ENCODE assay signal across 8 cellular contexts in the genomic region with DNA sequence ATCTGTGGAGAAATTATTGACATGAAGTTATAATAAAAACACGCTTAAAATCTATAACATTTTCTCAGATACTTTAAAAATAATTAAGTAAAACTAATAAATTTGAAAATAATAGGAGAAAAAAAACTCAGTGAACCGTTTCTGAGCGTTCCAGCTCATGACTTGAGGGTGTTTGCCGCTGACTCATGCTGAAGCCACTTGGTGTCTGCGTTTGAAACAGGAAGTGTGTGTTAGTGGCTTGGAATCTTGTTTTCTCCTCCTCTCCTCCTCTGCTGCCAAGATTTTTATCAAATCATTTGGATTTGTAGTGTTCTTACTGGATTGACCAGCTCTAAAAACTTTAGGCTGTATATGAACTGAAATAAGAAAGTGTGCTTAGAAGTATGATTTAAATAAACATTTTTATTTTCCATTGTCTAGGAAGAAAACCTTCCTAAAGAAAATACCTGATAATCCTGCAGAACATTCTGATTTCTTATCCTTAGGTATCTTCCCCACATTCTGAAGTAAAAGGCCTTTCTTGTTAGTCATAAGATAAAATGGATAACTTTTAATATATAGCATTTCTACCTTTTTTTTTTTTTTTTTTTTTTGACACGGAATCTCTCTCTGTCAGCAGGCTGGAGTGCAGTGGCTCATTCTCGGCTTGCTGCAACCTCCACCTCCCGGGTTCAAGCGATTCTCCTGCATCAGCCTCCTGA. TPM values are rescaled to one million over a fixed set of nuclear protein-coding genes. Genes with fewer than 3 reads are reported as not detected.
DNase-seq lines count a peak whose midpoint lies in the region; ATAC-seq, FAIRE-seq and TF ChIP-seq lines count a peak whose summit lies in the region.

No MANE protein-coding gene starts in this region.

- ATAC-seq in HG03108 (IDR thresholded peaks at IDR 0.05; ENCODE audit: unreplicated experiment) (peak; percentile 37), GM19328 (IDR thresholded peaks at IDR 0.05; ENCODE audit: unreplicated experiment) (no peak)

- CTCF ChIA-PET in mammary epithelial cell (lab: Charles Lee; ENCODE audit: low non-redundant PET): interaction anchor here (0.6 kb wide), 1 partner anchor 58 kb away, joined by 3 read pairs; no protein-coding TSS in a partner anchor

- dilution Hi-C loops in mammary epithelial cell (cut with HindIII; ENCODE audit: low sequenced_read_pairs): no loop called here

- no peak for TF ChIP-seq POLR2A in stomach (IDR thresholded peaks at IDR 0.05)

- intact Hi-C loops in mammary epithelial cell (cut with micrococcal nuclease): no loop called here
- intact Hi-C loops in kidney (cut with DNase I): no loop called here
- intact Hi-C loops in stomach (cut with DNase I; ENCODE audit: low total_unique reads): no loop called here

- H3K4me3 ChIP-seq in mammary epithelial cell (replicated peaks in 1 of 3; ENCODE audit: insufficient read depth in 1 of 3, low read depth in 2 of 3, low read length in 3 of 3): peak overlapping the region in 2 of 3 experiments; percentile 37 to 60
- no peak overlapping the region for H3K4me3 ChIP-seq in kidney (ENCODE audit: low read length in 2 of 2)
- no peak overlapping the region for H3K4me3 ChIP-seq in stomach

- DNase-seq in ELR (ENCODE audit: low read depth): peak; percentile 97
- DNase-seq in RCC 7860 (ENCODE audit: low spot score): peak; percentile 80
- DNase-seq in mammary epithelial cell: peak; percentile 73
- no peak for DNase-seq in kidney
- peak; percentile 63 for DNase-seq in stomach

- H4K20me1 ChIP-seq in mammary epithelial cell (ENCODE audit: insufficient read depth, low read length): peaks cover 3% of the 10 kb centered on the region

- H3K36me3 ChIP-seq in mammary epithelial cell (ENCODE audit: insufficient read depth, low read length) (peaks cover 7% of the 10 kb centered on the region), kidney (ENCODE audit: control insufficient read depth in 1 of 2, insufficient read depth in 2 of 2, low read length in 2 of 2) (no peaks in the 10 kb centered on the region), stomach (peaks cover 0 to 13% (median 7%) of the 10 kb centered on the region in 4 donors)

- no peak overlapping the region for H2AFZ ChIP-seq in mammary epithelial cell (ENCODE audit: low read depth, low read length)

- peaks cover 55% of the 10 kb centered on the region for H3K4me1 ChIP-seq in mammary epithelial cell (ENCODE audit: insufficient read depth, low read length)
- H3K4me1 ChIP-seq in kidney (ENCODE audit: control insufficient read depth in 1 of 2, insufficient read depth in 1 of 2, low read depth in 1 of 2, low read length in 2 of 2): peaks cover 19 to 24% of the 10 kb centered on the region in 2 donors
- peaks cover 33 to 94% (median 65%) of the 10 kb centered on the region in 4 donors for H3K4me1 ChIP-seq in stomach

- peaks cover 92% of the 10 kb centered on the region for H3K79me2 ChIP-seq in mammary epithelial cell (ENCODE audit: insufficient read depth, low read length)

- WGBS in mammary epithelial cell (ENCODE audit: low coverage, missing lambda C conversion rate): 32% methylated on average over 9 of the region's 9 CpGs
- 24 to 29% (median 27%) methylated on average over 9 of the region's 9 CpGs for WGBS in stomach, 5 donors

- in situ Hi-C loops in mammary epithelial cell (cut with MboI; ENCODE audit: low sequenced_read_pairs in 2 of 2): no loop called here

- H3K27ac ChIP-seq in 22Rv1 (peak overlapping the region; percentile 79), mammary epithelial cell (ENCODE audit: insufficient read depth, low read depth, low read length) (peak overlapping the region; percentile 87), kidney (ENCODE audit: low read depth in 2 of 2, low read length in 2 of 2) (peak overlapping the region in 1 of 2 donors; percentile 72), stomach (peak overlapping the region in 4 of 5 donors; percentile 21 to 79 (median 73))

- TF ChIP-seq EP300 in stomach (IDR thresholded peaks at IDR 0.05): no peak

- TF ChIP-seq CTCF in 22Rv1 (IDR thresholded peaks at IDR 0.05) (no peak), mammary epithelial cell (conservative IDR thresholded peaks at IDR 0.05 in 1 of 2, IDR thresholded peaks at IDR 0.05 in 1 of 2; ENCODE audit: extremely low read depth in 1 of 2, insufficient read depth in 1 of 2, low read depth in 1 of 2, low read length in 2 of 2) (no peak), kidney (IDR thresholded peaks at IDR 0.05; ENCODE audit: borderline replicate concordance, extremely low read depth, insufficient read depth) (no peak), stomach (IDR thresholded peaks at IDR 0.05) (no peak)

- peak; percentile 92 for FAIRE-seq in RCC 7860 (lab: Jason Lieb, UNC)
- peak; percentile 70 for FAIRE-seq in kidney (lab: Jason Lieb, UNC)

- H3K9ac ChIP-seq in mammary epithelial cell (ENCODE audit: insufficient read depth, low read length) (peak overlapping the region; percentile 57), kidney (ENCODE audit: low read length in 2 of 2) (peak overlapping the region in 1 of 2 donors; percentile 19)

- H3K27me3 ChIP-seq in mammary epithelial cell (ENCODE audit: insufficient read depth, low read length): no peaks in the 10 kb centered on the region
- H3K27me3 ChIP-seq in stomach: no peaks in the 10 kb centered on the region

- BruUV-seq in mammary epithelial cell (replicated peaks; lab: Mats Ljungman, UMichigan): no TSS peak

- H3K4me2 ChIP-seq in mammary epithelial cell (ENCODE audit: insufficient read depth, low read depth, low read length): peak overlapping the region; percentile 79

- H3K9me3 ChIP-seq in mammary epithelial cell (replicated peaks; ENCODE audit: insufficient read depth, low read length) (no peaks in the 10 kb centered on the region), kidney (ENCODE audit: control insufficient read depth in 1 of 2, low read length in 2 of 2) (no peaks in the 10 kb centered on the region), stomach (no peaks in the 10 kb centered on the region)

RNA-seq across cellular contexts. Expression of a gene that starts 30.8 kb away (rescaled TPM):
- total RNA-seq in mammary epithelial cell: 100 to 1,000 TPM in 1 of 2 donors, 10 to 100 TPM in 1; 60.5 to 111 TPM
- 82.9 TPM for polyA plus RNA-seq in mammary epithelial cell
- 390 TPM for polyA minus RNA-seq in mammary epithelial cell
- total RNA-seq in kidney: 79.5 TPM
- polyA plus RNA-seq in kidney (ENCODE audit: insufficient read depth, low read depth, low replicate concordance): 36.8 TPM
- total RNA-seq in stomach: 100 to 1,000 TPM in 1 of 5 donors, 10 to 100 TPM in 4; 37.4 to 183 (median 54.2) TPM
- polyA plus RNA-seq in stomach: 10 to 100 TPM; 17.1 to 33.0 (median 22.6) TPM

Comparison
In these comparisons a context has a peak if more than half of its experiments do, and no peak if none do; other contexts are left out.
1. H3K4me3 ChIP-seq: peak in mammary epithelial cell (2 of 3); none in kidney (0 of 2) and stomach (0 of 4).